Comparison of ENCODE assay signal across 8 cellular contexts in genomic region chr2:27369471-27370025, GRCh38. TPM values are rescaled to one million over a fixed set of nuclear protein-coding genes. Genes with fewer than 3 reads are reported as not detected.
DNase-seq lines count a peak whose midpoint lies in the region; ATAC-seq and TF ChIP-seq lines count a peak whose summit lies in the region.

No MANE protein-coding gene starts in this region.

- no peaks in the 10 kb centered on the region for H3K9me2 ChIP-seq in OCI-LY7 (ENCODE audit: insufficient read depth, low read length)

- no peak for TF ChIP-seq POLR2A in stomach (IDR thresholded peaks at IDR 0.05)

- POLR2A ChIA-PET in OCI-LY7 (lab: Charles Lee): interaction anchor here (0.7 to 1.9 kb wide), 5 partner anchors 11 to 203 kb away, joined by 3 to 10 read pairs (median 4); partner anchors contain the start of genes GTF3C2 and NRBP1

- no peaks in the 10 kb centered on the region for H3K9me3 ChIP-seq in OCI-LY7 (ENCODE audit: low read length)
- no peaks in the 10 kb centered on the region for H3K9me3 ChIP-seq in stomach

- H3K4me3 ChIP-seq in OCI-LY7 (ENCODE audit: low read depth, low read length, poor library complexity, severe bottlenecking) (peak overlapping the region; percentile 90), stomach (peak overlapping the region; percentile 91 to 97 (median 94))

- H4K20me1 ChIP-seq in OCI-LY7 (ENCODE audit: insufficient read depth, low read length): no peaks in the 10 kb centered on the region

- peaks cover 35% of the 10 kb centered on the region for H3K79me2 ChIP-seq in OCI-LY7 (ENCODE audit: insufficient read depth, low read depth, low read length)

- no peaks in the 10 kb centered on the region for H3K27me3 ChIP-seq in stomach

- DNase-seq in NCI-H2029 (lab: John Stamatoyannopoulos, UW): peak; percentile 43
- DNase-seq in NCI-H2029 treated with DMSO at 0.1 percent for 48 hours (lab: John Stamatoyannopoulos, UW): no peak
- DNase-seq in OCI-LY7 (ENCODE audit: low spot score): no peak
- no peak for DNase-seq in left lobe of liver (ENCODE audit: low spot score)
- peak; percentile 59 for DNase-seq in stomach

- no TSS peak for BruUV-seq in OCI-LY7 (replicated peaks; lab: Mats Ljungman, UMichigan)

- H2AFZ ChIP-seq in OCI-LY7 (ENCODE audit: low read length): peak overlapping the region; percentile 61

- 1 to 2% (median 2%) methylated on average over 12 to 18 of the region's 18 CpGs for WGBS in stomach, 5 donors

- H3K36me3 ChIP-seq in OCI-LY7 (ENCODE audit: insufficient read depth, low read length) (peaks cover 63% of the 10 kb centered on the region), stomach (peaks cover 47 to 68% (median 66%) of the 10 kb centered on the region in 4 donors)

- intact Hi-C loops in OCI-LY7 (cut with micrococcal nuclease; ENCODE audit: unreplicated experiment): loop anchor here (1.0 to 2.0 kb wide), 3 partner anchors 13 to 260 kb away; partner anchors contain the start of genes CCDC121, GPN1, GTF3C2 and MPV17
- intact Hi-C loops in stomach (cut with DNase I; ENCODE audit: low total_unique reads): no loop called here

- H3K4me2 ChIP-seq in OCI-LY7 (ENCODE audit: low read length): peak overlapping the region; percentile 100

- H3K4me1 ChIP-seq in OCI-LY7 (ENCODE audit: insufficient read depth, low read length, poor library complexity, severe bottlenecking) (peaks cover 27% of the 10 kb centered on the region), stomach (peaks cover 24 to 46% (median 38%) of the 10 kb centered on the region in 4 donors)

- CTCF ChIA-PET in OCI-LY7 (lab: Charles Lee; ENCODE audit: unreplicated experiment): interaction anchor here (0.8 to 1.3 kb wide), 3 partner anchors 10 to 59 kb away, joined by 3 to 4 read pairs (median 4); partner anchors contain the start of genes MPV17 and NRBP1

- H3K27ac ChIP-seq in OCI-LY7 (ENCODE audit: low read depth, low read length, poor library complexity, severe bottlenecking) (peak overlapping the region; percentile 53), cingulate gyrus (ENCODE audit: low read depth, low read length) (peak overlapping the region; percentile 90), stomach (peak overlapping the region; percentile 92 to 96 (median 94))

- ATAC-seq in HG02571 (IDR thresholded peaks at IDR 0.05; ENCODE audit: unreplicated experiment): peak; percentile 11
- peak; percentile 58 for ATAC-seq in left lobe of liver
- ATAC-seq in HG02642 (IDR thresholded peaks at IDR 0.05; ENCODE audit: poor library complexity, unreplicated experiment): no peak

- TF ChIP-seq EP300 in stomach (IDR thresholded peaks at IDR 0.05): no peak

- no peak for TF ChIP-seq CTCF in OCI-LY7 (conservative IDR thresholded peaks at IDR 0.05; ENCODE audit: low read length)
- peak in 1 of 7 experiments; percentile 7 for TF ChIP-seq CTCF in stomach (IDR thresholded peaks at IDR 0.05)

RNA-seq across cellular contexts. Expression of gene EIF2B4, which starts 0.6 kb away (rescaled TPM):
- total RNA-seq in OCI-LY7 (2014; rRNA removed; shearing (Covaris generic)): 23.9 and 27.0 TPM in 2 replicates
- 32.9 and 33.1 TPM in 2 replicates for total RNA-seq in OCI-LY7 (2022)
- 17.4 TPM for total RNA-seq in left lobe of liver
- 10 to 100 TPM; 16.2 to 42.2 (median 27.2) TPM for total RNA-seq in stomach
- polyA plus RNA-seq in stomach: 10 to 100 TPM; 42.0 to 63.9 (median 51.1) TPM

RNA-seq across cellular contexts. Expression of gene SNX17, which starts 0.9 kb away (rescaled TPM):
- total RNA-seq in OCI-LY7 (2014; rRNA removed; shearing (Covaris generic)): 63.1 and 66.0 TPM in 2 replicates
- 86.8 and 97.4 TPM in 2 replicates for total RNA-seq in OCI-LY7 (2022)
- total RNA-seq in left lobe of liver: 56.1 TPM
- 10 to 100 TPM; 28.6 to 70.4 (median 67.2) TPM for total RNA-seq in stomach
- 10 to 100 TPM; 58.3 to 70.2 (median 68.9) TPM for polyA plus RNA-seq in stomach

RNA-seq across cellular contexts. Expression of gene ZNF513, which starts 11.0 kb away (rescaled TPM):
- total RNA-seq in OCI-LY7 (2014; rRNA removed; shearing (Covaris generic)): 9.0 and 10.0 TPM in 2 replicates
- total RNA-seq in OCI-LY7 (2022) (9.7 and 10.9 TPM in 2 replicates), left lobe of liver (10.5 TPM), stomach (10 to 100 TPM; 10.3 to 58.9 (median 19.1) TPM)
- polyA plus RNA-seq in stomach: 10 to 100 TPM; 12.4 to 23.6 (median 15.4) TPM

RNA-seq across cellular contexts. Expression of gene GTF3C2, which starts 13.0 kb away (rescaled TPM):
- total RNA-seq in OCI-LY7 (2014; rRNA removed; shearing (Covaris generic)): 54.2 and 56.9 TPM in 2 replicates
- total RNA-seq in OCI-LY7 (2022) (70.3 and 77.7 TPM in 2 replicates), left lobe of liver (19.2 TPM), stomach (100 to 1,000 TPM in 1 of 5 donors, 10 to 100 TPM in 4; 25.7 to 125 (median 62.6) TPM)
- polyA plus RNA-seq in stomach: 10 to 100 TPM; 18.8 to 37.1 (median 28.3) TPM

RNA-seq across cellular contexts. Expression of gene PPM1G, which starts 39.8 kb away (rescaled TPM):
- total RNA-seq in OCI-LY7 (2014; rRNA removed; shearing (Covaris generic)): 101 and 113 TPM in 2 replicates
- total RNA-seq in OCI-LY7 (2022) (138 and 147 TPM in 2 replicates), left lobe of liver (23.3 TPM), stomach (10 to 100 TPM; 10.5 to 44.6 (median 42.9) TPM)
- polyA plus RNA-seq in stomach: 10 to 100 TPM; 40.0 to 49.8 (median 47.2) TPM

Comparison
In these comparisons a context has a peak if more than half of its experiments do, and no peak if none do; other contexts are left out.
1. DNase-seq: peak in NCI-H2029 (single experiment) and stomach (single experiment); none in NCI-H2029 treated with DMSO at 0.1 percent for 48 hours (single experiment), OCI-LY7 (single experiment) and left lobe of liver (single experiment).
2. Peak in every context shown above with its lines, with median percentiles within 50 percentile points of each other: H3K27ac ChIP-seq.